ENCODE assay signal across 1 cellular context in genomic region chr11:64742940-64743590, GRCh38.
TF ChIP-seq lines count a peak whose summit lies in the region.

No MANE protein-coding gene starts in this region.

TF ChIP-seq in HEK293, 187 proteins besides CTCF, POLR2A, EP300 and RAD21 (continued from another document and continues in another):
- no peak for TF ChIP-seq ZNF148 (tag by site-specific recombination; IDR thresholded peaks at IDR 0.05; ENCODE audit: borderline replicate concordance)
- TF ChIP-seq KLF16 (tag by site-specific recombination; IDR thresholded peaks at IDR 0.05), result peak; percentile 61; the same call in 1 of the 2 replicates
- no peak for TF ChIP-seq REPIN1 (tag by site-specific recombination; IDR thresholded peaks at IDR 0.05; ENCODE audit: low read depth)
- no peak for TF ChIP-seq ZNF24 (tag by site-specific recombination; IDR thresholded peaks at IDR 0.05)
- TF ChIP-seq ZNF510 (tag by site-specific recombination; IDR thresholded peaks at IDR 0.05; ENCODE audit: insufficient replicate concordance), result no peak
- no peak for TF ChIP-seq ATF2 (tag by site-specific recombination; IDR thresholded peaks at IDR 0.05; ENCODE audit: low read depth)
- TF ChIP-seq HOXD13 (CRISPR knock-in tag; IDR thresholded peaks at IDR 0.05; ENCODE audit: borderline replicate concordance), result no peak
- TF ChIP-seq PBX3 (CRISPR knock-in tag; IDR thresholded peaks at IDR 0.05), result no peak
- TF ChIP-seq ZNF132 (tag by site-specific recombination; IDR thresholded peaks at IDR 0.05; ENCODE audit: borderline replicate concordance), result no peak
- TF ChIP-seq ZNF48 (tag by site-specific recombination; IDR thresholded peaks at IDR 0.05), result no peak
- TF ChIP-seq ZNF513 (tag by site-specific recombination; IDR thresholded peaks at IDR 0.05), result no peak
- TF ChIP-seq KLF8 (tag by site-specific recombination; IDR thresholded peaks at IDR 0.05), result peak; percentile 79
- TF ChIP-seq ZNF175 (tag by site-specific recombination; IDR thresholded peaks at IDR 0.05), result no peak
- TF ChIP-seq ZNF561 (tag by site-specific recombination; IDR thresholded peaks at IDR 0.05; ENCODE audit: borderline replicate concordance), result no peak
- TF ChIP-seq ZFP69B (tag by site-specific recombination; IDR thresholded peaks at IDR 0.05), result no peak
- TF ChIP-seq PRDM6 (tag by site-specific recombination; IDR thresholded peaks at IDR 0.05), result no peak
- TF ChIP-seq ZNF76 (tag by site-specific recombination; IDR thresholded peaks at IDR 0.05; ENCODE audit: borderline replicate concordance, low read depth), result peak; percentile 32; the same call in 1 of the 2 replicates
- TF ChIP-seq PRDM2 (tag by site-specific recombination; IDR thresholded peaks at IDR 0.05; ENCODE audit: borderline replicate concordance), result no peak
- TF ChIP-seq ZNF560 (tag by site-specific recombination; IDR thresholded peaks at IDR 0.05; ENCODE audit: borderline replicate concordance), result no peak
- no peak for TF ChIP-seq ZNF571 (tag by site-specific recombination; IDR thresholded peaks at IDR 0.05)
- no peak for TF ChIP-seq ZNF549 (tag by site-specific recombination; IDR thresholded peaks at IDR 0.05)
- TF ChIP-seq KLF1 (tag by site-specific recombination; IDR thresholded peaks at IDR 0.05), result peak; percentile 88
- no peak for TF ChIP-seq MEIS1 (CRISPR knock-in tag; IDR thresholded peaks at IDR 0.05; ENCODE audit: borderline replicate concordance)
- TF ChIP-seq ZSCAN30 (tag by site-specific recombination; IDR thresholded peaks at IDR 0.05), result no peak
- no peak for TF ChIP-seq ZBTB6 (tag by site-specific recombination; IDR thresholded peaks at IDR 0.05)
- no peak for TF ChIP-seq ZBTB11 (tag by site-specific recombination; conservative IDR thresholded peaks at IDR 0.05; ENCODE audit: low read depth)
- no peak for TF ChIP-seq ZNF266 (tag by site-specific recombination; IDR thresholded peaks at IDR 0.05; ENCODE audit: low read depth)
- peak; percentile 93 for TF ChIP-seq ZIC2 (tag by site-specific recombination; IDR thresholded peaks at IDR 0.05)
- no peak; the same call in 1 of the 2 replicates for TF ChIP-seq ZFHX2 (tag by site-specific recombination; conservative IDR thresholded peaks at IDR 0.05)
- 0 out of 2 replicates have a peak, but pooled peaks have one; percentile 28 for TF ChIP-seq ZNF660 (tag by site-specific recombination; IDR thresholded peaks at IDR 0.05)
- no peak for TF ChIP-seq ZNF354C (tag by site-specific recombination; IDR thresholded peaks at IDR 0.05; ENCODE audit: borderline replicate concordance, low read depth)
- no peak for TF ChIP-seq SCRT1 (tag by site-specific recombination; IDR thresholded peaks at IDR 0.05; ENCODE audit: borderline replicate concordance)
- TF ChIP-seq TRIM28 (IDR thresholded peaks at IDR 0.05; ENCODE audit: borderline replicate concordance, low read length), result no peak
- TF ChIP-seq ZFP41 (tag by site-specific recombination; IDR thresholded peaks at IDR 0.05; ENCODE audit: borderline replicate concordance), result no peak
- TF ChIP-seq HOXA7 (CRISPR knock-in tag; IDR thresholded peaks at IDR 0.05; ENCODE audit: borderline replicate concordance), result no peak
- no peak for TF ChIP-seq PRDM1 (tag by site-specific recombination; IDR thresholded peaks at IDR 0.05)
- no peak for TF ChIP-seq ZNF585B (tag by site-specific recombination; IDR thresholded peaks at IDR 0.05)
- no peak for TF ChIP-seq ZNF280C (tag by site-specific recombination; IDR thresholded peaks at IDR 0.05)
- no peak for TF ChIP-seq ZNF140 (tag by site-specific recombination; IDR thresholded peaks at IDR 0.05)
